Comparison of ENCODE assay signal across 18 cellular contexts in genomic region chr11:69842746-69843528, GRCh38. TPM values are rescaled to one million over a fixed set of nuclear protein-coding genes. Genes with fewer than 3 reads are reported as not detected.
DNase-seq lines count a peak whose midpoint lies in the region; TF ChIP-seq lines count a peak whose summit lies in the region.
"Had no signal": no experiment of that assay in that cellular context is flagged by ENCODE, and none has a peak within 500 bp of the region (broad histone marks: within the 10 kb centered on the region; RNA-seq: fewer than 3 reads in every experiment).

No MANE protein-coding gene starts in this region.

- H3K4me3 ChIP-seq in HUES6 (ENCODE audit: low read depth, low read length) (no peak overlapping the region), endodermal cell (ENCODE audit: low read length) (no peak overlapping the region), stomach (no peak overlapping the region)
- H3K4me3 ChIP-seq: HAP-1 had no signal

- H3K27me3 ChIP-seq in HUES6 (ENCODE audit: control insufficient read depth, insufficient read depth, low read length), result no peaks in the 10 kb centered on the region
- H3K27me3 ChIP-seq in endodermal cell (ENCODE audit: control insufficient read depth, insufficient read depth, low read length, poor library complexity, severe bottlenecking), result no peaks in the 10 kb centered on the region
- H3K27me3 ChIP-seq in stomach, result peaks cover 0 to 49% (median 6%) of the 10 kb centered on the region in 3 donors

- H3K9me3 Mint-ChIP-seq in endodermal cell, result no peaks in the 10 kb centered on the region

- H3K36me3 ChIP-seq in HUES6 (ENCODE audit: control insufficient read depth, insufficient read depth, low read length), result no peaks in the 10 kb centered on the region
- no peaks in the 10 kb centered on the region for H3K36me3 ChIP-seq in endodermal cell (ENCODE audit: control insufficient read depth, insufficient read depth, low read length)
- no peaks in the 10 kb centered on the region for H3K36me3 ChIP-seq in stomach
- H3K36me3 ChIP-seq: HAP-1 had no signal

- H3K9me3 ChIP-seq in HUES6 (ENCODE audit: control insufficient read depth, insufficient read depth, low read depth, low read length) (no peaks in the 10 kb centered on the region), endodermal cell (ENCODE audit: control insufficient read depth, low read length) (no peaks in the 10 kb centered on the region), stomach (no peaks in the 10 kb centered on the region)
- H3K9me3 ChIP-seq: HAP-1 had no signal

- H3K9ac ChIP-seq in HUES6 (ENCODE audit: low read length), result peak overlapping the region; percentile 18
- no peak overlapping the region for H3K9ac ChIP-seq in endodermal cell (ENCODE audit: extremely low read depth, low read length, poor library complexity, severe bottlenecking)

- no peak overlapping the region for H3K27ac Mint-ChIP-seq in endodermal cell
- H3K27ac Mint-ChIP-seq: IgD-negative memory B cell had no signal

- H3K27me3 Mint-ChIP-seq in endodermal cell (ENCODE audit: insufficient read depth), result peaks cover 8% of the 10 kb centered on the region
- H3K27me3 Mint-ChIP-seq: IgD-negative memory B cell had no signal

- intact Hi-C loops in stomach (cut with DNase I; ENCODE audit: low total_unique reads), result no loop called here

- TF ChIP-seq EP300 in stomach (IDR thresholded peaks at IDR 0.05), result no peak

- H3K4me1 ChIP-seq in HUES6 (ENCODE audit: control insufficient read depth, insufficient read depth, low read length) (peaks cover 21% of the 10 kb centered on the region), endodermal cell (ENCODE audit: control insufficient read depth, insufficient read depth, low read length) (no peaks in the 10 kb centered on the region), stomach (no peaks in the 10 kb centered on the region)
- H3K4me1 ChIP-seq: HAP-1 had no signal

- no peaks in the 10 kb centered on the region for H3K36me3 Mint-ChIP-seq in endodermal cell (ENCODE audit: low read depth)

- DNase-seq in D341Med (ENCODE audit: low spot score) (peak; percentile 10), endodermal cell (peak; percentile 73), mesenteric fat pad (ENCODE audit: low spot score) (peak; percentile 55), SW 1271 (lab: John Stamatoyannopoulos, UW) (no peak), SKM-1 treated with dmso at 0.1 percent for 144 hours (lab: John Stamatoyannopoulos, UW; ENCODE audit: unreplicated experiment) (no peak), stomach (no peak), NCI-H1092 treated with DMSO at 0.1 percent for 48 hours (lab: John Stamatoyannopoulos, UW) (no peak)
- DNase-seq: NCI-H1105 treated with DMSO at 0.1 percent for 48 hours, NCI-H187, NCI-H345 had no signal

- H3K4me3 Mint-ChIP-seq in endodermal cell, result no peak overlapping the region
- H3K4me3 Mint-ChIP-seq: IgD-negative memory B cell had no signal

- 59 to 74% methylated on average over 2 to 7 of the region's 7 CpGs for WGBS in endodermal cell (ENCODE audit: insufficient coverage in 1 of 2, insufficient read length in 1 of 2), 2 experiments
- WGBS in stomach, 5 donors, result 50 to 69% (median 57%) methylated on average over 7 of the region's 7 CpGs

- H3K4me1 Mint-ChIP-seq in endodermal cell, result peaks cover 6% of the 10 kb centered on the region
- H3K4me1 Mint-ChIP-seq: IgD-negative memory B cell had no signal

- H3K27ac ChIP-seq in HUES6 (ENCODE audit: low read depth, low read length) (no peak overlapping the region), endodermal cell (ENCODE audit: low read depth, low read length) (no peak overlapping the region), stomach (no peak overlapping the region)
- H3K27ac ChIP-seq: C4-2B had no signal

- TF ChIP-seq POLR2A in stomach (IDR thresholded peaks at IDR 0.05), result no peak

- TF ChIP-seq CTCF in endodermal cell (conservative IDR thresholded peaks at IDR 0.05), result no peak
- TF ChIP-seq CTCF in stomach (IDR thresholded peaks at IDR 0.05), result no peak

RNA-seq across cellular contexts. Expression of gene FGF3, which starts 23.7 kb away (rescaled TPM):
- total RNA-seq in endodermal cell (not detected), mesenteric fat pad (not detected), stomach (not detected)
- polyA plus RNA-seq in endodermal cell (2013, experiment 1 of 2), result 0.39 TPM
- 0.41 TPM for polyA plus RNA-seq in endodermal cell (2013, experiment 2 of 2)
- polyA plus RNA-seq in stomach, result not detected
- total RNA-seq: A673, HT1080, LHCN-M2, SK-MEL-5 had no signal
- polyA plus RNA-seq: IgD-negative memory B cell had no signal

Comparison
In these comparisons a context has a peak if more than half of its experiments do, and no peak if none do; other contexts are left out.
1. DNase-seq: peak in D341Med (single experiment), endodermal cell (single experiment) and mesenteric fat pad (single experiment); none in SW 1271 (0 of 2), SKM-1 treated with dmso at 0.1 percent for 144 hours (single experiment), stomach (single experiment) and NCI-H1092 treated with DMSO at 0.1 percent for 48 hours (single experiment).